Comparison of ENCODE assay signal across 8 cellular contexts in genomic region chr22:45163417-45164216, GRCh38. TPM values are rescaled to one million over a fixed set of nuclear protein-coding genes. Genes with fewer than 3 reads are reported as not detected.
DNase-seq lines count a peak whose midpoint lies in the region; ATAC-seq, FAIRE-seq and TF ChIP-seq lines count a peak whose summit lies in the region.

TSS of gene NUP50 (plus strand) at chr22:45163925. CDS start at chr22:45168178, 4,253 bp downstream.

- H3K9me3 ChIP-seq in HepG2 (ENCODE audit: low read length), result no peaks in the 10 kb centered on the region

- peaks cover 0 to 4% of the 10 kb centered on the region in 2 experiments; a peak in 2 of 5 replicates for H3K27me3 ChIP-seq in HepG2 (ENCODE audit: control insufficient read depth in 1 of 2, insufficient read depth in 2 of 2, low read length in 2 of 2)

- peak within 1 kb of the TSS; percentile 93 for H3K4me2 ChIP-seq in HepG2 (ENCODE audit: low read depth, low read length)

- peaks cover 36% of the 10 kb centered on the region for H3K36me3 Mint-ChIP-seq in dendritic cell treated with granulocyte-macrophage colony-stimulating factor and Interleukin-4, amounts not matched to agents 40 ng/mL and 50 ng/mL, for 4 days (ENCODE audit: low read depth)

- peaks cover 67% of the 10 kb centered on the region for H3K79me2 ChIP-seq in HepG2 (ENCODE audit: insufficient read depth, low read length)

- H3K4me1 ChIP-seq in HepG2 (ENCODE audit: insufficient read depth, low read length), result peaks cover 73% of the 10 kb centered on the region

- no peak within 1 kb of the TSS for H2AFZ ChIP-seq in HepG2 (ENCODE audit: low read length)

- TF ChIP-seq CTCF in HepG2 (CRISPR knock-in tag; IDR thresholded peaks at IDR 0.05), result peak; percentile 49

- BruUV-seq in HepG2 (replicated peaks; lab: Mats Ljungman, UMichigan), result no TSS peak

- peaks cover 4% of the 10 kb centered on the region; the same call in 1 of the 2 replicates for H4K20me1 ChIP-seq in HepG2 (ENCODE audit: insufficient read depth, low read length)

- peaks cover 2 to 16% of the 10 kb centered on the region in 2 experiments; a peak in 4 of 5 replicates for H3K36me3 ChIP-seq in HepG2 (replicated peaks in 1 of 2; ENCODE audit: control insufficient read depth in 1 of 2, insufficient read depth in 2 of 2, low read length in 2 of 2)

- H3K4me1 Mint-ChIP-seq in dendritic cell treated with granulocyte-macrophage colony-stimulating factor and Interleukin-4, amounts not matched to agents 40 ng/mL and 50 ng/mL, for 4 days (ENCODE audit: low read depth), result peaks cover 68% of the 10 kb centered on the region

- H3K4me3 ChIP-seq in HepG2 (replicated peaks in 1 of 3; ENCODE audit: insufficient read depth in 1 of 3, low read depth in 2 of 3, low read length in 3 of 3), result peak within 1 kb of the TSS; percentile 87 to 95 (median 94)

- in situ Hi-C loops in HepG2 (cut with HindIII; ENCODE audit: extremely low pct_ligation_motif_present, low pct_unique_long_range_greater_than_20kb), result loop anchor here (10.0 kb wide), 1 partner anchor 81 kb away; the partner anchor contains the start of gene KIAA0930

- TF ChIP-seq POLR2A in HepG2 (IDR thresholded peaks at IDR 0.05; ENCODE audit: insufficient read depth in 1 of 2, low read depth in 2 of 2, low read length in 2 of 2), result peak; percentile 73 to 84

- H3K27ac Mint-ChIP-seq in dendritic cell treated with granulocyte-macrophage colony-stimulating factor and Interleukin-4, amounts not matched to agents 40 ng/mL and 50 ng/mL, for 4 days, result peak within 1 kb of the TSS; percentile 92

- no peak for FAIRE-seq in HepG2 (lab: Jason Lieb, UNC)

- peak; percentile 74 for ATAC-seq in GM19328 (IDR thresholded peaks at IDR 0.05; ENCODE audit: unreplicated experiment)
- ATAC-seq in HG03520 (IDR thresholded peaks at IDR 0.05; ENCODE audit: unreplicated experiment), result peak; percentile 76
- ATAC-seq in HepG2, result peak; percentile 64

- POLR2A ChIA-PET in HepG2 (lab: Yijun Ruan, JAX), result interaction anchor here (0.7 to 1.3 kb wide), 12 partner anchors 11 to 146 kb away, joined by 3 to 16 read pairs (median 4); partner anchors contain the start of gene FAM118A

- H3K9me3 Mint-ChIP-seq in dendritic cell treated with granulocyte-macrophage colony-stimulating factor and Interleukin-4, amounts not matched to agents 40 ng/mL and 50 ng/mL, for 4 days, result no peaks in the 10 kb centered on the region

- no peaks in the 10 kb centered on the region for H3K27me3 Mint-ChIP-seq in dendritic cell treated with granulocyte-macrophage colony-stimulating factor and Interleukin-4, amounts not matched to agents 40 ng/mL and 50 ng/mL, for 4 days

- TF ChIP-seq EP300 in HepG2 (IDR thresholded peaks at IDR 0.05; ENCODE audit: low read depth in 2 of 2, low read length in 2 of 2), result no peak
- TF ChIP-seq EP300 in HepG2 (CRISPR knock-in tag; IDR thresholded peaks at IDR 0.05; ENCODE audit: borderline replicate concordance), result peak; percentile 43; the same call in 1 of the 2 replicates

- peak; percentile 42 to 96 (median 88) for DNase-seq in C1 segment of cervical spinal cord (lab: John Stamatoyannopoulos, UW)
- DNase-seq in NCI-H748 (lab: John Stamatoyannopoulos, UW; ENCODE audit: unreplicated experiment), result peak; percentile 97
- DNase-seq in activated CD4-positive, alpha-beta T cell treated with anti-CD3 and anti-CD28 coated beads, Interleukin-2, amount 50 U/mL, for 1 hour, result peak; percentile 95
- peak; percentile 89 for DNase-seq in HepG2 (ENCODE audit: low spot score)
- peak; percentile 96 for DNase-seq in stimulated activated CD4-positive, alpha-beta T cell treated with anti-CD3 and anti-CD28 coated beads, Interleukin-4, amount 100 ng/mL, for 1 hour

- CTCF ChIA-PET in HepG2 (lab: Yijun Ruan, JAX; ENCODE audit: low intra/inter-chr PET ratio, low total read pairs), result no interaction called here

- WGBS in HepG2 (ENCODE audit: low lambda C conversion rate), result under 1% methylated on average over 43 of the region's 98 CpGs

- intact Hi-C loops in dendritic cell treated with granulocyte-macrophage colony-stimulating factor and Interleukin-4, amounts not matched to agents 40 ng/mL and 50 ng/mL, for 4 days (cut with micrococcal nuclease), result no loop called here
- intact Hi-C loops in HepG2 (cut with micrococcal nuclease; ENCODE audit: unreplicated experiment), result no loop called here

- H3K4me3 Mint-ChIP-seq in dendritic cell treated with granulocyte-macrophage colony-stimulating factor and Interleukin-4, amounts not matched to agents 40 ng/mL and 50 ng/mL, for 4 days, result peak within 1 kb of the TSS; percentile 91

- TF ChIP-seq RAD21 in HepG2 (CRISPR knock-in tag; IDR thresholded peaks at IDR 0.05), result peak; percentile 42; the same call in 1 of the 2 replicates

- peak within 1 kb of the TSS; percentile 83 for H3K27ac ChIP-seq in HepG2 (ENCODE audit: extremely low read length, insufficient read depth, low read length)

- peak within 1 kb of the TSS; percentile 93 for H3K9ac ChIP-seq in HepG2 (ENCODE audit: insufficient read depth, low read depth, low read length)

TF ChIP-seq in HepG2, 621 proteins besides CTCF, POLR2A, EP300 and RAD21 (continues in another document):
- TF ChIP-seq MZF1 (CRISPR knock-in tag; IDR thresholded peaks at IDR 0.05; ENCODE audit: borderline replicate concordance) (0 out of 2 replicates have a peak, but pooled peaks have one; percentile 45), CREM (IDR thresholded peaks at IDR 0.05) (no peak; the same call in 1 of the 2 replicates), CREM (CRISPR knock-in tag; IDR thresholded peaks at IDR 0.05) (no peak), HIC2 (CRISPR knock-in tag; IDR thresholded peaks at IDR 0.05; ENCODE audit: low read depth) (no peak)

RNA-seq across cellular contexts. Expression of gene NUP50, which starts in this region (rescaled TPM):
- total RNA-seq in HepG2 (2016; rRNA removed; fragmentation: Illumina TruSeq; extraction: Trizol), result 52.4 and 71.0 TPM in 2 replicates
- 15.6 and 19.1 TPM in 2 replicates for total RNA-seq in HepG2 (2016; cell fraction: cytosol; rRNA removed; fragmentation: Illumina TruSeq; extraction: Trizol; ENCODE audit: low read depth)
- total RNA-seq in HepG2 (2016; cell fraction: insoluble cytoplasmic fraction; rRNA removed; fragmentation: Illumina TruSeq; extraction: Trizol), result 52.9 and 65.9 TPM in 2 replicates
- 34.7 and 35.1 TPM in 2 replicates for total RNA-seq in HepG2 (2016; cell fraction: membrane; rRNA removed; fragmentation: Illumina TruSeq; extraction: Trizol)
- total RNA-seq in HepG2 (2016; cell fraction: nucleus; rRNA removed; fragmentation: Illumina TruSeq; extraction: Trizol), result 39.0 and 40.8 TPM in 2 replicates
- 14.1 and 14.2 TPM in 2 replicates for polyA plus RNA-seq in HepG2 (2011; rRNA removed)
- polyA plus RNA-seq in HepG2 (2011; cell fraction: cytosol; rRNA removed), result 10.3 and 10.4 TPM in 2 replicates
- 8.3 and 10.9 TPM in 2 replicates for polyA plus RNA-seq in HepG2 (2011; cell fraction: nucleus; rRNA removed)
- polyA plus RNA-seq in HepG2 (2012), result 22.4 and 26.0 TPM in 2 replicates
- 3.4 and 4.5 TPM in 2 replicates for polyA plus RNA-seq in HepG2 (2016; cell fraction: cytosol; fragmentation: Illumina TruSeq; extraction: Trizol; ENCODE audit: low read depth)
- 52.8 and 53.9 TPM in 2 replicates for polyA plus RNA-seq in HepG2 (2016; cell fraction: insoluble cytoplasmic fraction; fragmentation: Illumina TruSeq; extraction: Trizol; ENCODE audit: low read depth)
- 12.1 and 15.0 TPM in 2 replicates for polyA plus RNA-seq in HepG2 (2016; cell fraction: membrane; fragmentation: Illumina TruSeq; extraction: Trizol; ENCODE audit: low read depth)
- 51.2 and 53.1 TPM in 2 replicates for polyA plus RNA-seq in HepG2 (2016; cell fraction: nucleus; fragmentation: Illumina TruSeq; extraction: Trizol; ENCODE audit: insufficient read depth, low read depth)
- polyA minus RNA-seq in HepG2 (2011; rRNA and poly(A)+ RNA removed; ENCODE audit: low replicate concordance), result 34.7 and 47.0 TPM in 2 replicates
- 14.3 and 15.1 TPM in 2 replicates for polyA minus RNA-seq in HepG2 (2011; cell fraction: cytosol; rRNA and poly(A)+ RNA removed)
- polyA minus RNA-seq in HepG2 (2011; cell fraction: nucleus; rRNA and poly(A)+ RNA removed), result 29.2 and 29.4 TPM in 2 replicates

Comparison
In these comparisons a context has a peak if more than half of its experiments do, and no peak if none do; other contexts are left out.
1. Peak in every context shown above with its lines: DNase-seq, ATAC-seq, H3K4me3 ChIP-seq and H3K27ac ChIP-seq.